1 cellular context compared by ENCODE assay signal in the genomic region with DNA sequence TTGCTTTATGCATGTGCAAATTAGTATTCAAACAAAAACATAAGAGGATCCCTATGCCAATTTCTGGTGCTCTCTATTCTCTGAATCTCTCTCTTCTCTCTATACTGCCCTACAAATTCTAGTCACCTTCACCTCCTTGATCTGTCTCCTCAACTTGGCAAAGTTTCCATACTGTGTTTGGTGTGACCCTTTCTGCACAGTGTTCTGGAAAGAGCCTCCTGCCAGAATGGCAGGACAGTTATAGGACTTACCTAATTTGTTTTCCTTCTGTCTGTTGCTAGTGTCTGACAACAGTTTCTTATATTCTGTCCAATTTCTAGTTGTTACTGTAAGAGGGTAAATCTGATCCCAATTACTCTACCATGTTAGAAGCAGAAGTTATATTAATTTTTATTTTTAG.
TF ChIP-seq lines count a peak whose summit lies in the region.

No MANE protein-coding gene starts in this region.

TF ChIP-seq in K562, 482 proteins besides CTCF, POLR2A, EP300 and RAD21 (continued from another document):
- TF ChIP-seq ZNF561 (CRISPR knock-in tag; conservative IDR thresholded peaks at IDR 0.05) (no peak), CREM (IDR thresholded peaks at IDR 0.05; ENCODE audit: low read depth) (no peak), HDAC6 (IDR thresholded peaks at IDR 0.05; ENCODE audit: low read depth, low read length) (no peak), MBD2 (IDR thresholded peaks at IDR 0.05; ENCODE audit: borderline replicate concordance, low read depth) (no peak), MYNN (IDR thresholded peaks at IDR 0.05) (no peak), MYNN (CRISPR knock-in tag; IDR thresholded peaks at IDR 0.05) (no peak), ZNF764 (CRISPR knock-in tag; IDR thresholded peaks at IDR 0.05; ENCODE audit: low read depth) (no peak), ZNF77 (CRISPR knock-in tag; IDR thresholded peaks at IDR 0.05) (no peak), HIVEP1 (CRISPR knock-in tag; IDR thresholded peaks at IDR 0.05) (no peak), ZNF324 (CRISPR knock-in tag; IDR thresholded peaks at IDR 0.05) (no peak), NBN (IDR thresholded peaks at IDR 0.05; ENCODE audit: low read depth) (no peak), TAF15 (IDR thresholded peaks at IDR 0.05; ENCODE audit: low read depth, low read length) (no peak), ZNF584 (CRISPR knock-in tag; IDR thresholded peaks at IDR 0.05; ENCODE audit: low read depth) (no peak), ZNF695 (CRISPR knock-in tag; IDR thresholded peaks at IDR 0.05) (no peak)
- TF ChIP-seq, protein P1, sequence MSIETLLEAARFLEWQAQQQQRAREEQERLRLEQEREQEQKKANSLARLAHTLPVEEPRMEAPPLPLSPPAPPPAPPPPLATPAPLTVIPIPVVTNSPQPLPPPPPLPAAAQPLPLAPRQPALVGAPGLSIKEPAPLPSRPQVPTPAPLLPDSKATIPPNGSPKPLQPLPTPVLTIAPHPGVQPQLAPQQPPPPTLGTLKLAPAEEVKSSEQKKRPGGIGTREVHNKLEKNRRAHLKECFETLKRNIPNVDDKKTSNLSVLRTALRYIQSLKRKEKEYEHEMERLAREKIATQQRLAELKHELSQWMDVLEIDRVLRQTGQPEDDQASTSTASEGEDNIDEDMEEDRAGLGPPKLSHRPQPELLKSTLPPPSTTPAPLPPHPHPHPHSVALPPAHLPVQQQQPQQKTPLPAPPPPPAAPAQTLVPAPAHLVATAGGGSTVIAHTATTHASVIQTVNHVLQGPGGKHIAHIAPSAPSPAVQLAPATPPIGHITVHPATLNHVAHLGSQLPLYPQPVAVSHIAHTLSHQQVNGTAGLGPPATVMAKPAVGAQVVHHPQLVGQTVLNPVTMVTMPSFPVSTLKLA (conservative IDR thresholded peaks at IDR 0.05) = no peak
- TF ChIP-seq, protein P2, sequence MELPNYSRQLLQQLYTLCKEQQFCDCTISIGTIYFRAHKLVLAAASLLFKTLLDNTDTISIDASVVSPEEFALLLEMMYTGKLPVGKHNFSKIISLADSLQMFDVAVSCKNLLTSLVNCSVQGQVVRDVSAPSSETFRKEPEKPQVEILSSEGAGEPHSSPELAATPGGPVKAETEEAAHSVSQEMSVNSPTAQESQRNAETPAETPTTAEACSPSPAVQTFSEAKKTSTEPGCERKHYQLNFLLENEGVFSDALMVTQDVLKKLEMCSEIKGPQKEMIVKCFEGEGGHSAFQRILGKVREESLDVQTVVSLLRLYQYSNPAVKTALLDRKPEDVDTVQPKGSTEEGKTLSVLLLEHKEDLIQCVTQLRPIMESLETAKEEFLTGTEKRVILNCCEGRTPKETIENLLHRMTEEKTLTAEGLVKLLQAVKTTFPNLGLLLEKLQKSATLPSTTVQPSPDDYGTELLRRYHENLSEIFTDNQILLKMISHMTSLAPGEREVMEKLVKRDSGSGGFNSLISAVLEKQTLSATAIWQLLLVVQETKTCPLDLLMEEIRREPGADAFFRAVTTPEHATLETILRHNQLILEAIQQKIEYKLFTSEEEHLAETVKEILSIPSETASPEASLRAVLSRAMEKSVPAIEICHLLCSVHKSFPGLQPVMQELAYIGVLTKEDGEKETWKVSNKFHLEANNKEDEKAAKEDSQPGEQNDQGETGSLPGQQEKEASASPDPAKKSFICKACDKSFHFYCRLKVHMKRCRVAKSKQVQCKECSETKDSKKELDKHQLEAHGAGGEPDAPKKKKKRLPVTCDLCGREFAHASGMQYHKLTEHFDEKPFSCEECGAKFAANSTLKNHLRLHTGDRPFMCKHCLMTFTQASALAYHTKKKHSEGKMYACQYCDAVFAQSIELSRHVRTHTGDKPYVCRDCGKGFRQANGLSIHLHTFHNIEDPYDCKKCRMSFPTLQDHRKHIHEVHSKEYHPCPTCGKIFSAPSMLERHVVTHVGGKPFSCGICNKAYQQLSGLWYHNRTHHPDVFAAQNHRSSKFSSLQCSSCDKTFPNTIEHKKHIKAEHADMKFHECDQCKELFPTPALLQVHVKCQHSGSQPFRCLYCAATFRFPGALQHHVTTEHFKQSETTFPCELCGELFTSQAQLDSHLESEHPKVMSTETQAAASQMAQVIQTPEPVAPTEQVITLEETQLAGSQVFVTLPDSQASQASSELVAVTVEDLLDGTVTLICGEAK (IDR thresholded peaks at IDR 0.05) = no peak
- TF ChIP-seq, protein P2 (CRISPR knock-in tag; IDR thresholded peaks at IDR 0.05) = no peak
- TF ChIP-seq, protein P3, sequence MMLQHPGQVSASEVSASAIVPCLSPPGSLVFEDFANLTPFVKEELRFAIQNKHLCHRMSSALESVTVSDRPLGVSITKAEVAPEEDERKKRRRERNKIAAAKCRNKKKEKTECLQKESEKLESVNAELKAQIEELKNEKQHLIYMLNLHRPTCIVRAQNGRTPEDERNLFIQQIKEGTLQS (IDR thresholded peaks at IDR 0.05) = no peak
- TF ChIP-seq, protein P3 (CRISPR knock-in tag; conservative IDR thresholded peaks at IDR 0.05) = no peak
- TF ChIP-seq, protein P4, sequence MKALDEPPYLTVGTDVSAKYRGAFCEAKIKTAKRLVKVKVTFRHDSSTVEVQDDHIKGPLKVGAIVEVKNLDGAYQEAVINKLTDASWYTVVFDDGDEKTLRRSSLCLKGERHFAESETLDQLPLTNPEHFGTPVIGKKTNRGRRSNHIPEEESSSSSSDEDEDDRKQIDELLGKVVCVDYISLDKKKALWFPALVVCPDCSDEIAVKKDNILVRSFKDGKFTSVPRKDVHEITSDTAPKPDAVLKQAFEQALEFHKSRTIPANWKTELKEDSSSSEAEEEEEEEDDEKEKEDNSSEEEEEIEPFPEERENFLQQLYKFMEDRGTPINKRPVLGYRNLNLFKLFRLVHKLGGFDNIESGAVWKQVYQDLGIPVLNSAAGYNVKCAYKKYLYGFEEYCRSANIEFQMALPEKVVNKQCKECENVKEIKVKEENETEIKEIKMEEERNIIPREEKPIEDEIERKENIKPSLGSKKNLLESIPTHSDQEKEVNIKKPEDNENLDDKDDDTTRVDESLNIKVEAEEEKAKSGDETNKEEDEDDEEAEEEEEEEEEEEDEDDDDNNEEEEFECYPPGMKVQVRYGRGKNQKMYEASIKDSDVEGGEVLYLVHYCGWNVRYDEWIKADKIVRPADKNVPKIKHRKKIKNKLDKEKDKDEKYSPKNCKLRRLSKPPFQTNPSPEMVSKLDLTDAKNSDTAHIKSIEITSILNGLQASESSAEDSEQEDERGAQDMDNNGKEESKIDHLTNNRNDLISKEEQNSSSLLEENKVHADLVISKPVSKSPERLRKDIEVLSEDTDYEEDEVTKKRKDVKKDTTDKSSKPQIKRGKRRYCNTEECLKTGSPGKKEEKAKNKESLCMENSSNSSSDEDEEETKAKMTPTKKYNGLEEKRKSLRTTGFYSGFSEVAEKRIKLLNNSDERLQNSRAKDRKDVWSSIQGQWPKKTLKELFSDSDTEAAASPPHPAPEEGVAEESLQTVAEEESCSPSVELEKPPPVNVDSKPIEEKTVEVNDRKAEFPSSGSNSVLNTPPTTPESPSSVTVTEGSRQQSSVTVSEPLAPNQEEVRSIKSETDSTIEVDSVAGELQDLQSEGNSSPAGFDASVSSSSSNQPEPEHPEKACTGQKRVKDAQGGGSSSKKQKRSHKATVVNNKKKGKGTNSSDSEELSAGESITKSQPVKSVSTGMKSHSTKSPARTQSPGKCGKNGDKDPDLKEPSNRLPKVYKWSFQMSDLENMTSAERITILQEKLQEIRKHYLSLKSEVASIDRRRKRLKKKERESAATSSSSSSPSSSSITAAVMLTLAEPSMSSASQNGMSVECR (CRISPR knock-in tag; IDR thresholded peaks at IDR 0.05) = no peak
- TF ChIP-seq, protein P5, sequence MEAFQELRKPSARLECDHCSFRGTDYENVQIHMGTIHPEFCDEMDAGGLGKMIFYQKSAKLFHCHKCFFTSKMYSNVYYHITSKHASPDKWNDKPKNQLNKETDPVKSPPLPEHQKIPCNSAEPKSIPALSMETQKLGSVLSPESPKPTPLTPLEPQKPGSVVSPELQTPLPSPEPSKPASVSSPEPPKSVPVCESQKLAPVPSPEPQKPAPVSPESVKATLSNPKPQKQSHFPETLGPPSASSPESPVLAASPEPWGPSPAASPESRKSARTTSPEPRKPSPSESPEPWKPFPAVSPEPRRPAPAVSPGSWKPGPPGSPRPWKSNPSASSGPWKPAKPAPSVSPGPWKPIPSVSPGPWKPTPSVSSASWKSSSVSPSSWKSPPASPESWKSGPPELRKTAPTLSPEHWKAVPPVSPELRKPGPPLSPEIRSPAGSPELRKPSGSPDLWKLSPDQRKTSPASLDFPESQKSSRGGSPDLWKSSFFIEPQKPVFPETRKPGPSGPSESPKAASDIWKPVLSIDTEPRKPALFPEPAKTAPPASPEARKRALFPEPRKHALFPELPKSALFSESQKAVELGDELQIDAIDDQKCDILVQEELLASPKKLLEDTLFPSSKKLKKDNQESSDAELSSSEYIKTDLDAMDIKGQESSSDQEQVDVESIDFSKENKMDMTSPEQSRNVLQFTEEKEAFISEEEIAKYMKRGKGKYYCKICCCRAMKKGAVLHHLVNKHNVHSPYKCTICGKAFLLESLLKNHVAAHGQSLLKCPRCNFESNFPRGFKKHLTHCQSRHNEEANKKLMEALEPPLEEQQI (IDR thresholded peaks at IDR 0.05) = no peak
